16 cellular contexts compared by ENCODE assay signal in the genomic region with DNA sequence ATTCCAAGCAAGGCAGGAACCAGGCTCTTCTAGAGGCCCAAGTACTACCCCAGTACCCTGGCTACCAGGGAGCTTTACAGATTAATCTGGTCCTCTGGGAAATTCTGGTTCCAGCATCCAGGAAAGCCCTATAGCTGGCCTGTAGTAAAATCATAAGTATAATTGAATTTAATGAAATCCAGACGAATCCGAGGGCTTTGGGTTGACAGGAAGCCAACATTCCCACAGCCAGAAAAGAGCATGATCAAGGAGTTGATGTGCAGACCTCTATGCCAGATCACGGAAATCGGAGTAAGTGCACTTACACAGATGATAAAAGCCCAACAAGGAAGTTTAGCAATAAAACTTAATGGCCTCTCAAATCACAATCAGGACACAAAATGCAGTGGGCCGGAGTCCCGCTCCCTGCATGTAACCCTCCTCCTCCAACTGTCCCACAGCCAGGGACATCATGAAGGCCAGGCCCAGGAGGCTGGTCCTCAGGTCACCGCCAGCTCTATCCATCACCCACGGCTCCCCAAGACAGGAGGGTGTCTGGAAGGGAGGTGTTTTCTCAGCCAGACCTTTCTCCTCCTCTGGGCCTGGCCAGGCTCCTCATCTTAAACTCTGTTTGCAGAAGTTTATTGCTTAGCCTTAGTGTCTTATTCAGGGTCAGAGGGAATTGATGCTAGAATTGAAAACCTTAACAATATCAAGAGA.
A peak's percentile ranks its signal among the peaks of the same experiment; 100 is the strongest.
DNase-seq lines count a peak whose midpoint lies in the region; ATAC-seq and TF ChIP-seq lines count a peak whose summit lies in the region.
"Had no signal": no experiment of that assay in that cellular context is flagged by ENCODE, and none has a peak within 500 bp of the region (broad histone marks: within the 10 kb centered on the region; RNA-seq: fewer than 3 reads in every experiment).

No MANE protein-coding gene starts in this region.

- no peak overlapping the region for H3K23ac ChIP-seq in trophoblast cell (ENCODE audit: low read length)

- H4K8ac ChIP-seq in trophoblast cell (ENCODE audit: low read depth, low read length), result no peak overlapping the region

- H3K27ac ChIP-seq in urinary bladder (ENCODE audit: low read depth) (peak overlapping the region; percentile 16), trophoblast cell (ENCODE audit: low read depth, low read length) (no peak overlapping the region)

- H3K79me1 ChIP-seq in trophoblast cell (ENCODE audit: low read length), result no peaks in the 10 kb centered on the region

- H3K79me2 ChIP-seq in trophoblast cell (ENCODE audit: control insufficient read depth, insufficient read depth, low read length, poor library complexity), result no peaks in the 10 kb centered on the region

- H3K4ac ChIP-seq in trophoblast cell (ENCODE audit: low read depth, low read length), result no peak overlapping the region

- H3K4me3 Mint-ChIP-seq in chondrocyte (ENCODE audit: unreplicated experiment) (no peak overlapping the region), progenitor cell of endocrine pancreas (ENCODE audit: low read depth) (no peak overlapping the region)
- H3K4me3 Mint-ChIP-seq: activated naive CD8-positive, alpha-beta T cell treated with anti-CD3 and anti-CD28 coated beads, Interleukin-2, amount 50 U/mL, for 24 hours; B cell; brain; effector memory CD8-positive, alpha-beta T cell had no signal

- no peak overlapping the region for H4K91ac ChIP-seq in trophoblast cell (ENCODE audit: low read depth, low read length)

- WGBS in urinary bladder, result 48% methylated on average over 8 of the region's 8 CpGs
- WGBS in trophoblast cell (ENCODE audit: extremely low coverage, insufficient coverage, insufficient read length), result no CpG with 5 or more reads among the region's 8 CpGs

- H2AK5ac ChIP-seq in trophoblast cell (ENCODE audit: low read length), result no peak overlapping the region

- H3K36me3 Mint-ChIP-seq in chondrocyte (ENCODE audit: low read depth) (peaks cover 30% of the 10 kb centered on the region), progenitor cell of endocrine pancreas (ENCODE audit: insufficient read depth) (peaks cover 8% of the 10 kb centered on the region)

- H3K14ac ChIP-seq in trophoblast cell (ENCODE audit: low read length), result no peak overlapping the region

- DNase-seq in EH (ENCODE audit: low read depth) (peak; percentile 44), chondrocyte (ENCODE audit: low spot score) (peak; percentile 55), left kidney (ENCODE audit: low read depth, low spot score) (peak; percentile 95), trophoblast cell (no peak), progenitor cell of endocrine pancreas (ENCODE audit: low spot score, unreplicated experiment) (no peak)
- DNase-seq: activated CD4-positive, alpha-beta T cell treated with anti-CD3 and anti-CD28 coated beads for 4 hours; activated naive CD8-positive, alpha-beta T cell treated with anti-CD3 and anti-CD28 coated beads, Interleukin-2, amount 50 U/mL, for 24 hours; Caco-2; effector memory CD8-positive, alpha-beta T cell; MM.1S; right cardiac atrium had no signal

- H3K9ac ChIP-seq in trophoblast cell (ENCODE audit: low read length), result no peak overlapping the region

- TF ChIP-seq CTCF in chondrocyte (IDR thresholded peaks at IDR 0.05), result no peak
- no peak for TF ChIP-seq CTCF in progenitor cell of endocrine pancreas (IDR thresholded peaks at IDR 0.05; ENCODE audit: unreplicated experiment)

- H2BK12ac ChIP-seq in trophoblast cell (ENCODE audit: low read length), result no peak overlapping the region

- no peak overlapping the region for H2AFZ ChIP-seq in trophoblast cell (ENCODE audit: insufficient read depth, low read length, poor library complexity)

- no peak overlapping the region for H3K18ac ChIP-seq in trophoblast cell (ENCODE audit: low read length)

- no peaks in the 10 kb centered on the region for H3K36me3 ChIP-seq in urinary bladder (ENCODE audit: insufficient read depth)
- H3K36me3 ChIP-seq in trophoblast cell (ENCODE audit: control insufficient read depth in 1 of 2, insufficient read depth in 2 of 2, low read length in 2 of 2), result peaks cover 35 to 51% of the 10 kb centered on the region in 2 experiments

- H3K27me3 Mint-ChIP-seq in chondrocyte (ENCODE audit: low read depth) (no peaks in the 10 kb centered on the region), progenitor cell of endocrine pancreas (no peaks in the 10 kb centered on the region)
- H3K27me3 Mint-ChIP-seq: activated naive CD8-positive, alpha-beta T cell treated with anti-CD3 and anti-CD28 coated beads, Interleukin-2, amount 50 U/mL, for 24 hours; B cell; brain; effector memory CD8-positive, alpha-beta T cell had no signal

- H3K9me3 ChIP-seq in trophoblast cell (ENCODE audit: insufficient read depth, low read depth, low read length), result no peaks in the 10 kb centered on the region
- H3K9me3 ChIP-seq: Caco-2 had no signal

- H3K4me1 ChIP-seq in urinary bladder (ENCODE audit: insufficient read depth) (no peaks in the 10 kb centered on the region), trophoblast cell (ENCODE audit: control insufficient read depth in 1 of 2, insufficient read depth in 2 of 2, low read length in 2 of 2) (peaks cover 0 to 7% of the 10 kb centered on the region in 2 experiments)
- H3K4me1 ChIP-seq: Caco-2 had no signal

- H3K9me3 Mint-ChIP-seq in chondrocyte (ENCODE audit: low read depth), result no peaks in the 10 kb centered on the region
- no peaks in the 10 kb centered on the region for H3K9me3 Mint-ChIP-seq in progenitor cell of endocrine pancreas (ENCODE audit: low read depth)
- H3K9me3 Mint-ChIP-seq: activated naive CD8-positive, alpha-beta T cell treated with anti-CD3 and anti-CD28 coated beads, Interleukin-2, amount 50 U/mL, for 24 hours; effector memory CD8-positive, alpha-beta T cell had no signal

- no peak overlapping the region for H2BK5ac ChIP-seq in trophoblast cell (ENCODE audit: low read depth, low read length, poor library complexity)

- peaks cover 10% of the 10 kb centered on the region for H3K4me1 Mint-ChIP-seq in chondrocyte (ENCODE audit: low read depth)
- peaks cover 6% of the 10 kb centered on the region for H3K4me1 Mint-ChIP-seq in progenitor cell of endocrine pancreas (ENCODE audit: low read depth)
- H3K4me1 Mint-ChIP-seq: activated naive CD8-positive, alpha-beta T cell treated with anti-CD3 and anti-CD28 coated beads, Interleukin-2, amount 50 U/mL, for 24 hours; B cell had no signal

- H2BK120ac ChIP-seq in trophoblast cell (ENCODE audit: insufficient read depth, low read length, poor library complexity), result no peak overlapping the region

- H4K12ac ChIP-seq in trophoblast cell (ENCODE audit: low read depth, low read length), result no peak overlapping the region

- H3K4me3 ChIP-seq in urinary bladder (ENCODE audit: low read depth, low read length), result no peak overlapping the region
- no peak overlapping the region for H3K4me3 ChIP-seq in trophoblast cell (ENCODE audit: low read depth, low read length)
- H3K4me3 ChIP-seq: K562 had no signal

- H3K4me2 ChIP-seq in trophoblast cell (ENCODE audit: low read length), result no peak overlapping the region

- no peaks in the 10 kb centered on the region for H3K27me3 ChIP-seq in trophoblast cell (ENCODE audit: insufficient read depth, low read length)

- H3K27ac Mint-ChIP-seq in chondrocyte (ENCODE audit: unreplicated experiment) (no peak overlapping the region), progenitor cell of endocrine pancreas (no peak overlapping the region)
- H3K27ac Mint-ChIP-seq: activated naive CD8-positive, alpha-beta T cell treated with anti-CD3 and anti-CD28 coated beads, Interleukin-2, amount 50 U/mL, for 24 hours; B cell; effector memory CD8-positive, alpha-beta T cell had no signal

- no peak for ATAC-seq in GM21786 (IDR thresholded peaks at IDR 0.05; ENCODE audit: unreplicated experiment)
- ATAC-seq: activated naive CD8-positive, alpha-beta T cell treated with anti-CD3 and anti-CD28 coated beads, Interleukin-2, amount 50 U/mL, for 24 hours; effector memory CD8-positive, alpha-beta T cell; K562; right cardiac atrium had no signal

Comparison
In these comparisons a context has a peak if more than half of its experiments do, and no peak if none do; other contexts are left out.
1. DNase-seq: peak in EH (single experiment), chondrocyte (single experiment) and left kidney (single experiment); none in trophoblast cell (0 of 2) and progenitor cell of endocrine pancreas (single experiment).